Comparison of ENCODE assay signal across 25 cellular contexts in the genomic region with DNA sequence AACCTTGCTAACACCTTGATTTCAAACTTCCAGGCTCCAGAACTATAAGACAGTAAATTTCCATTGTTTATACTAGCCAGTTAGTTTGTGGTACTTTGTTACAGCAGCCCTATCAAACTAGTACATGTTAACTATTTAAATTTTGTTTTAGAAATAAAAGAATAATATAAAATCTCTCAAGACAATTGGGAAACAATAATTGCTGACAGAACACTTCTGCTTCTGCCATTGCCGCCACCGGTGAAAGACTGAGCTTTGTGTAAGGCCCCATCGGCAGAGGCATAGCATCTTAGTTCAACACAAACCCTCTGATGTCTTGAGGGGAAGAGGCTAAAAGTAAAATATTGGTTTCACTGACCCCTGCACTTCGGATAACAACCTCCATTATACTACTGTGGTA.
DNase-seq lines count a peak whose midpoint lies in the region; ATAC-seq, FAIRE-seq and TF ChIP-seq lines count a peak whose summit lies in the region.
"Had no signal": no experiment of that assay in that cellular context is flagged by ENCODE, and none has a peak within 500 bp of the region (broad histone marks: within the 10 kb centered on the region; RNA-seq: fewer than 3 reads in every experiment).

No MANE protein-coding gene starts in this region.

- TF ChIP-seq RAD21 in A549 (conservative IDR thresholded peaks at IDR 0.05 in 1 of 2, IDR thresholded peaks at IDR 0.05 in 1 of 2) (no peak), H1 (IDR thresholded peaks at IDR 0.05 in 1 of 2, conservative IDR thresholded peaks at IDR 0.05 in 1 of 2; ENCODE audit: low read depth in 2 of 2, low read length in 2 of 2) (no peak)

- no peaks in the 10 kb centered on the region for H4K20me1 ChIP-seq in H1 (replicated peaks in 1 of 2; ENCODE audit: control insufficient read depth in 1 of 2, insufficient read depth in 2 of 2, low read length in 2 of 2)
- H4K20me1 ChIP-seq: BLaER1 had no signal

- no peak overlapping the region for H3K4ac ChIP-seq in H1 (replicated peaks; ENCODE audit: insufficient read length, low read depth, low read length)

- H3K36me3 ChIP-seq in H1 (ENCODE audit: control insufficient read depth in 2 of 4, insufficient read depth in 4 of 4, low read length in 3 of 4): no peaks in the 10 kb centered on the region
- H3K36me3 ChIP-seq: BE2C, BLaER1 had no signal

- TF ChIP-seq POLR2A in A549 (IDR thresholded peaks at IDR 0.05; ENCODE audit: low read length) (no peak), H1 (IDR thresholded peaks at IDR 0.05; ENCODE audit: control extremely low read depth in 1 of 2, low read depth in 2 of 2, low read length in 2 of 2) (no peak)

- 22% methylated on average over 4 of the region's 4 CpGs for WGBS in A549 (ENCODE audit: missing lambda C conversion rate)
- 94% methylated on average over 4 of the region's 4 CpGs; no CpG with 5 or more reads in 1 of the 2 experiments for WGBS in H1 (ENCODE audit: extremely low coverage in 1 of 2, insufficient coverage in 1 of 2, insufficient read length in 1 of 2, insufficient replicate concordance in 2 of 2, low coverage in 1 of 2, low lambda C conversion rate in 2 of 2, missing lambda C conversion rate in 1 of 2), 2 experiments

- H3K9me3 ChIP-seq in A549 (no peaks in the 10 kb centered on the region), H1 (ENCODE audit: insufficient read depth in 2 of 2, low read depth in 1 of 2, low read length in 1 of 2) (no peaks in the 10 kb centered on the region)
- H3K9me3 ChIP-seq: BE2C, BLaER1 had no signal

- H3K27me3 ChIP-seq in H1 (replicated peaks in 1 of 4; ENCODE audit: control insufficient read depth in 3 of 4, extremely low read depth in 1 of 4, insufficient read depth in 3 of 4, low read length in 3 of 4): no peaks in the 10 kb centered on the region
- H3K27me3 ChIP-seq: BE2C, BLaER1 had no signal

- FAIRE-seq in A549 (lab: Jason Lieb, UNC): no peak
- FAIRE-seq in H1 (lab: Jason Lieb, UNC): no peak
- FAIRE-seq: GM12878, GM12892, GM18507 had no signal

- H3K4me2 ChIP-seq in A549 (no peak overlapping the region), H1 (ENCODE audit: insufficient read depth in 1 of 2, low read depth in 2 of 2, low read length in 2 of 2) (no peak overlapping the region)
- H3K4me2 ChIP-seq: BLaER1 had no signal

- TF ChIP-seq EP300 in A549 (IDR thresholded peaks at IDR 0.05) (no peak), H1 (IDR thresholded peaks at IDR 0.05; ENCODE audit: borderline replicate concordance in 1 of 2, low read depth in 2 of 2, low read length in 2 of 2) (no peak)

- H3K4me3 ChIP-seq in A549: no peak overlapping the region
- H3K4me3 ChIP-seq in H1 (ENCODE audit: extremely low read depth in 1 of 4, insufficient read depth in 2 of 4, low read depth in 3 of 4, low read length in 4 of 4): no peak overlapping the region
- H3K4me3 ChIP-seq: BLaER1, GM12878 had no signal

- no peaks in the 10 kb centered on the region for H3K79me1 ChIP-seq in H1 (ENCODE audit: low read depth, low read length)

- H3K9ac ChIP-seq in H1 (replicated peaks in 1 of 4; ENCODE audit: extremely low read depth in 1 of 4, low read depth in 3 of 4, low read length in 3 of 4): no peak overlapping the region
- H3K9ac ChIP-seq: BLaER1 had no signal

- H2BK5ac ChIP-seq in H1 (ENCODE audit: low read depth, low read length): no peak overlapping the region

- ATAC-seq in A549 (no peak), HG03378 (IDR thresholded peaks at IDR 0.05; ENCODE audit: unreplicated experiment) (no peak)
- ATAC-seq: GM12878 had no signal

- peak; percentile 6 for DNase-seq in NCI-H82 (lab: John Stamatoyannopoulos, UW)
- no peak for DNase-seq in NCI-H82 treated with DMSO at 0.1 percent for 48 hours (lab: John Stamatoyannopoulos, UW; ENCODE audit: unreplicated experiment)
- DNase-seq in A549 (ENCODE audit: low read depth in 1 of 2, low spot score in 1 of 2): no peak
- no peak for DNase-seq in H1 (ENCODE audit: low read depth in 1 of 2, low spot score in 2 of 2)
- no peak for DNase-seq in amygdala (lab: John Stamatoyannopoulos, UW)
- DNase-seq: ACHN; BE2C; C1 segment of cervical spinal cord; CD4-positive, alpha-beta memory T cell; CD4-positive, CD25-positive, alpha-beta regulatory T cell; CD8-positive, alpha-beta memory T cell; COR-L47; DMS 273 treated with DMSO at 0.1 percent for 48 hours; DMS153; DMS53; DMS79; DND-41; EL; GDM1 had no signal

- no peak overlapping the region for H3K18ac ChIP-seq in H1 (ENCODE audit: extremely low read depth, low read length)

- POLR2A ChIA-PET in A549 (lab: Yijun Ruan, JAX): no interaction called here
- POLR2A ChIA-PET in H1 (lab: Charles Lee; ENCODE audit: partially characterized antibody): no interaction called here

- no peak overlapping the region for H3K56ac ChIP-seq in H1 (replicated peaks; ENCODE audit: insufficient read length, low read depth, low read length)

- no peak overlapping the region for H4K8ac ChIP-seq in H1 (ENCODE audit: extremely low read depth, insufficient read depth, low read length)

- no peaks in the 10 kb centered on the region for H3K4me1 ChIP-seq in A549
- H3K4me1 ChIP-seq in H1 (replicated peaks in 1 of 4; ENCODE audit: control insufficient read depth in 3 of 4, insufficient read depth in 4 of 4, low read length in 3 of 4): no peaks in the 10 kb centered on the region
- H3K4me1 ChIP-seq: BE2C, BLaER1 had no signal

- H3K14ac ChIP-seq in H1 (ENCODE audit: insufficient read length): no peak overlapping the region

- no peak overlapping the region for H4K5ac ChIP-seq in H1 (ENCODE audit: insufficient read length, low read depth, low read length)

- H2AK5ac ChIP-seq in H1 (ENCODE audit: low read depth, low read length): no peak overlapping the region

- no peak overlapping the region for H2BK20ac ChIP-seq in H1 (ENCODE audit: low read length)

- H3K23me2 ChIP-seq in H1 (ENCODE audit: low read depth, low read length): no peaks in the 10 kb centered on the region

- H4K91ac ChIP-seq in H1 (replicated peaks; ENCODE audit: insufficient read length, low read length): no peak overlapping the region

- no peak overlapping the region for H3K23ac ChIP-seq in H1 (ENCODE audit: insufficient read length)

- H3K27ac ChIP-seq in A549: no peak overlapping the region
- H3K27ac ChIP-seq in H1 (ENCODE audit: low read depth, low read length): no peak overlapping the region
- H3K27ac ChIP-seq: 22Rv1, BLaER1 had no signal

- CTCF ChIA-PET in A549 (lab: Yijun Ruan, JAX): no interaction called here
- CTCF ChIA-PET in H1 (lab: Charles Lee; ENCODE audit: partially characterized antibody): no interaction called here

- no peak for TF ChIP-seq CTCF in A549 (IDR thresholded peaks at IDR 0.05)
- TF ChIP-seq CTCF in H1 (IDR thresholded peaks at IDR 0.05; ENCODE audit: control extremely low read depth in 1 of 3, insufficient read depth in 1 of 3, low read depth in 1 of 3, low read length in 3 of 3): no peak

- H2BK12ac ChIP-seq in H1 (ENCODE audit: low read depth, low read length): no peak overlapping the region

- no peak overlapping the region for H2BK120ac ChIP-seq in H1 (replicated peaks; ENCODE audit: low read depth, low read length)

- peak overlapping the region; percentile 81; the same call in 1 of the 2 replicates for H2AFZ ChIP-seq in H1 (ENCODE audit: low read length)

- H2BK15ac ChIP-seq in H1 (ENCODE audit: low read length): no peak overlapping the region

- no peaks in the 10 kb centered on the region for H3K79me2 ChIP-seq in H1 (ENCODE audit: control insufficient read depth in 1 of 2, insufficient read depth in 2 of 2, low read length in 2 of 2)

TF ChIP-seq in A549, 52 proteins besides CTCF, POLR2A, EP300 and RAD21:
- no peak for TF ChIP-seq ZFP36 (IDR thresholded peaks at IDR 0.05; ENCODE audit: borderline replicate concordance, partially characterized antibody)
- TF ChIP-seq MAFK (IDR thresholded peaks at IDR 0.05; ENCODE audit: partially characterized antibody): peak; percentile 11

TF ChIP-seq in H1, 55 proteins besides CTCF, POLR2A, EP300 and RAD21:
- TF ChIP-seq YY1 (IDR thresholded peaks at IDR 0.05; ENCODE audit: low read depth, low read length) (no peak), GABPA (IDR thresholded peaks at IDR 0.05; ENCODE audit: borderline replicate concordance, insufficient read depth, low read length) (no peak), CBX8 (IDR thresholded peaks at IDR 0.05; ENCODE audit: borderline replicate concordance, low read depth, low read length) (no peak), SP1 (IDR thresholded peaks at IDR 0.05; ENCODE audit: low read depth, low read length) (no peak), SP2 (IDR thresholded peaks at IDR 0.05; ENCODE audit: low read length) (no peak), ZNF274 (IDR thresholded peaks at IDR 0.05; ENCODE audit: borderline replicate concordance, extremely low read depth, low read length) (no peak), CTBP2 (IDR thresholded peaks at IDR 0.05; ENCODE audit: borderline replicate concordance, insufficient read depth, insufficient read length, low read length) (no peak), BACH1 (IDR thresholded peaks at IDR 0.05; ENCODE audit: low read length) (no peak), EGR1 (IDR thresholded peaks at IDR 0.05; ENCODE audit: borderline replicate concordance, low read depth, low read length) (no peak), CBX5 (IDR thresholded peaks at IDR 0.05; ENCODE audit: low read depth, low read length) (no peak), SIN3A (conservative IDR thresholded peaks at IDR 0.05 in 1 of 2, IDR thresholded peaks at IDR 0.05 in 1 of 2; ENCODE audit: low read depth in 1 of 2, low read length in 2 of 2) (no peak), RXRA (IDR thresholded peaks at IDR 0.05; ENCODE audit: insufficient read depth, low read depth, low read length) (no peak), SUZ12 (IDR thresholded peaks at IDR 0.05; ENCODE audit: low read length) (no peak), TBP (IDR thresholded peaks at IDR 0.05; ENCODE audit: low read depth, low read length) (no peak), POLR2AphosphoS5 (IDR thresholded peaks at IDR 0.05; ENCODE audit: low read depth, low read length) (no peak)
- TF ChIP-seq, protein P1, sequence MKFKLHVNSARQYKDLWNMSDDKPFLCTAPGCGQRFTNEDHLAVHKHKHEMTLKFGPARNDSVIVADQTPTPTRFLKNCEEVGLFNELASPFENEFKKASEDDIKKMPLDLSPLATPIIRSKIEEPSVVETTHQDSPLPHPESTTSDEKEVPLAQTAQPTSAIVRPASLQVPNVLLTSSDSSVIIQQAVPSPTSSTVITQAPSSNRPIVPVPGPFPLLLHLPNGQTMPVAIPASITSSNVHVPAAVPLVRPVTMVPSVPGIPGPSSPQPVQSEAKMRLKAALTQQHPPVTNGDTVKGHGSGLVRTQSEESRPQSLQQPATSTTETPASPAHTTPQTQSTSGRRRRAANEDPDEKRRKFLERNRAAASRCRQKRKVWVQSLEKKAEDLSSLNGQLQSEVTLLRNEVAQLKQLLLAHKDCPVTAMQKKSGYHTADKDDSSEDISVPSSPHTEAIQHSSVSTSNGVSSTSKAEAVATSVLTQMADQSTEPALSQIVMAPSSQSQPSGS (IDR thresholded peaks at IDR 0.05; ENCODE audit: low read length): no peak
